ENCODE assay signal across 19 cellular contexts in genomic region chr7:36438211-36438610, GRCh38. TPM values are rescaled to one million over a fixed set of nuclear protein-coding genes. Genes with fewer than 3 reads are reported as not detected.
DNase-seq lines count a peak whose midpoint lies in the region; ATAC-seq and TF ChIP-seq lines count a peak whose summit lies in the region.
"Had no signal": no experiment of that assay in that cellular context is flagged by ENCODE, and none has a peak within 500 bp of the region (broad histone marks: within the 10 kb centered on the region; RNA-seq: fewer than 3 reads in every experiment).

No MANE protein-coding gene starts in this region.

- H3K4me3 ChIP-seq in AG10803 (ENCODE audit: low read length), result no peak overlapping the region
- H3K4me3 ChIP-seq in osteoblast (ENCODE audit: insufficient read depth, low read length), result no peak overlapping the region
- no peak overlapping the region for H3K4me3 ChIP-seq in prostate gland
- H3K4me3 ChIP-seq in body of pancreas, result no peak overlapping the region
- H3K4me3 ChIP-seq: BLaER1 treated with 17β-estradiol and CSF1 and Interleukin-3, amounts not matched to agents 10 nM and 100 nM; HAP-1 had no signal

- DNase-seq in AG10803 (ENCODE audit: low read depth), result peak; percentile 6
- DNase-seq in NCI-H446 (lab: John Stamatoyannopoulos, UW), result peak; percentile 7 to 77
- DNase-seq in fibroblast of gingiva (ENCODE audit: low read depth), result peak; percentile 56
- no peak for DNase-seq in osteoblast (ENCODE audit: insufficient read length, low spot score, missing footprints)
- DNase-seq in hypothalamus (lab: John Stamatoyannopoulos, UW), result no peak
- no peak for DNase-seq in prostate gland (ENCODE audit: low spot score)
- no peak for DNase-seq in body of pancreas
- DNase-seq: AML-193; BE2C; Calu3; CD4-positive, alpha-beta memory T cell; COR-L47; DMS53; DMS79 treated with DMSO at 0.1 percent for 48 hours; GF-D8; GOT3 had no signal

- 97% methylated on average over 4 of the region's 4 CpGs for WGBS in prostate gland
- WGBS in body of pancreas, 2 donors, result 85 to 93% methylated on average over 4 of the region's 4 CpGs

- no peaks in the 10 kb centered on the region for H4K20me1 ChIP-seq in osteoblast (ENCODE audit: insufficient read depth, low read length)

- H3K4me2 ChIP-seq in osteoblast (ENCODE audit: insufficient read depth, low read length), result no peak overlapping the region
- H3K4me2 ChIP-seq: BLaER1 treated with 17β-estradiol and CSF1 and Interleukin-3, amounts not matched to agents 10 nM and 100 nM had no signal

- peaks cover 21% of the 10 kb centered on the region for H3K36me3 ChIP-seq in osteoblast (ENCODE audit: insufficient read depth, low read length)
- H3K36me3 ChIP-seq in prostate gland, result no peaks in the 10 kb centered on the region
- no peaks in the 10 kb centered on the region for H3K36me3 ChIP-seq in body of pancreas (replicated peaks in 1 of 2; ENCODE audit: insufficient read depth in 1 of 2, low read depth in 2 of 2)

- peaks cover 47% of the 10 kb centered on the region for H3K79me2 ChIP-seq in osteoblast (ENCODE audit: insufficient read depth, low read length)

- H3K4me1 ChIP-seq in osteoblast (ENCODE audit: insufficient read depth, low read length) (peaks cover 11% of the 10 kb centered on the region), prostate gland (replicated peaks) (no peaks in the 10 kb centered on the region), body of pancreas (peaks cover 18% of the 10 kb centered on the region)
- H3K4me1 ChIP-seq: BE2C; BLaER1 treated with 17β-estradiol and CSF1 and Interleukin-3, amounts not matched to agents 10 nM and 100 nM; HAP-1 had no signal

- H2AFZ ChIP-seq in osteoblast (ENCODE audit: low read length), result peak overlapping the region; percentile 35

- H3K27me3 ChIP-seq in osteoblast (ENCODE audit: insufficient read depth, low read length) (no peaks in the 10 kb centered on the region), prostate gland (replicated peaks; ENCODE audit: insufficient read depth) (no peaks in the 10 kb centered on the region), body of pancreas (no peaks in the 10 kb centered on the region)
- H3K27me3 ChIP-seq: BE2C; BLaER1 treated with 17β-estradiol and CSF1 and Interleukin-3, amounts not matched to agents 10 nM and 100 nM had no signal

- TF ChIP-seq CTCF in AG10803 (conservative IDR thresholded peaks at IDR 0.05; ENCODE audit: low read length), result no peak
- TF ChIP-seq CTCF in osteoblast (IDR thresholded peaks at IDR 0.05; ENCODE audit: extremely low read depth, low read depth, low read length), result no peak
- TF ChIP-seq CTCF in prostate gland (IDR thresholded peaks at IDR 0.05), result no peak
- no peak for TF ChIP-seq CTCF in body of pancreas (IDR thresholded peaks at IDR 0.05)

- no peak for ATAC-seq in body of pancreas

- intact Hi-C loops in prostate gland (cut with DNase I) (no loop called here), body of pancreas (cut with DNase I) (loop anchor here (5.0 kb wide), 1 partner anchor 759 kb away; no protein-coding TSS in a partner anchor)

- no peak for TF ChIP-seq POLR2A in prostate gland (IDR thresholded peaks at IDR 0.05)
- no peak for TF ChIP-seq POLR2A in body of pancreas (IDR thresholded peaks at IDR 0.05)

- H3K27ac ChIP-seq in osteoblast (ENCODE audit: low read depth, low read length) (no peak overlapping the region), prostate gland (no peak overlapping the region), body of pancreas (no peak overlapping the region)
- H3K27ac ChIP-seq: 22Rv1; BLaER1 treated with 17β-estradiol and CSF1 and Interleukin-3, amounts not matched to agents 10 nM and 100 nM had no signal

- H3K9me3 ChIP-seq in osteoblast (ENCODE audit: low read depth, low read length) (no peaks in the 10 kb centered on the region), prostate gland (no peaks in the 10 kb centered on the region), body of pancreas (no peaks in the 10 kb centered on the region)
- H3K9me3 ChIP-seq: BE2C; BLaER1 treated with 17β-estradiol and CSF1 and Interleukin-3, amounts not matched to agents 10 nM and 100 nM; HAP-1 had no signal

RNA-seq across cellular contexts. Expression of gene ANLN, which starts 48.5 kb away (rescaled TPM):
- total RNA-seq in osteoblast, result 12.7 and 16.8 TPM in 2 replicates
- total RNA-seq in prostate gland, result 10 to 100 TPM in 1 of 2 donors, 1 to 10 TPM in 1; 9.9 to 13.6 TPM
- 1 to 10 TPM in 1 of 2 donors, under 1 TPM in 1; 0.78 to 1.6 TPM for total RNA-seq in body of pancreas

Comparison
In these comparisons a context has a peak if more than half of its experiments do, and no peak if none do; other contexts are left out.
1. DNase-seq: peak in AG10803 (single experiment), NCI-H446 (2 of 2) and fibroblast of gingiva (single experiment); none in osteoblast (single experiment), hypothalamus (0 of 51), prostate gland (single experiment) and body of pancreas (0 of 4).